Comparison of ENCODE assay signal across 8 cellular contexts in the genomic region with DNA sequence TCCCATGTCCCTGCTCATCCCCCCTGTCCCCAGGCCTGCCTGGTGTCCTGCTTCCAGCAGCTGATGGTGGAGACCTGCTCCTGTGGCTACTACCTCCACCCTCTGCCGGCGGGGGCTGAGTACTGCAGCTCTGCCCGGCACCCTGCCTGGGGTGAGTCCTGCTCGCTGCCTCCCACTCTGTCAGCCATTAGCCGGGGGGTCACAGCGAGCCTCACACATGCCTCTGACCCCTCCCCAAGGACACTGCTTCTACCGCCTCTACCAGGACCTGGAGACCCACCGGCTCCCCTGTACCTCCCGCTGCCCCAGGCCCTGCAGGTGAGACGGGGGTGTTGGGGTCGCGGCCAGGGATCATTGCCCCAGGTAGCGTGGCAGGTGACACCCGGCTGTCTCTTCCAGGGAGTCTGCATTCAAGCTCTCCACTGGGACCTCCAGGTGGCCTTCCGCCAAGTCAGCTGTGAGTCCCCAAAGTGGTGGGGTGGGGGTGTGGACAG. TPM values are rescaled to one million over a fixed set of nuclear protein-coding genes. Genes with fewer than 3 reads are reported as not detected.
A peak's percentile ranks its signal among the peaks of the same experiment; 100 is the strongest.
DNase-seq lines count a peak whose midpoint lies in the region; ATAC-seq and TF ChIP-seq lines count a peak whose summit lies in the region.

No MANE protein-coding gene starts in this region.

- H3K36me3 ChIP-seq in endodermal cell (ENCODE audit: control insufficient read depth, insufficient read depth, low read length), result no peaks in the 10 kb centered on the region

- no peak overlapping the region for H3K9ac ChIP-seq in endodermal cell (ENCODE audit: extremely low read depth, low read length, poor library complexity, severe bottlenecking)

- 76 to 77% methylated on average over 6 to 15 of the region's 15 CpGs for WGBS in endodermal cell (ENCODE audit: insufficient coverage in 1 of 2, insufficient read length in 1 of 2), 2 experiments

- DNase-seq in NCI-H2171 (lab: John Stamatoyannopoulos, UW), result peak; percentile 21
- peak; percentile 71 to 76 for DNase-seq in activated CD4-positive, alpha-beta T cell treated with anti-CD3 and anti-CD28 coated beads, Interleukin-2, amount 50 U/mL, for 48 hours
- peak; percentile 94 for DNase-seq in endodermal cell
- DNase-seq in natural killer cell, result peak; percentile 68
- DNase-seq in A172 (ENCODE audit: low spot score), result no peak
- no peak for DNase-seq in HPDE6-E6E7 (ENCODE audit: extremely low spot score)

- no peak overlapping the region for H3K27ac ChIP-seq in endodermal cell (ENCODE audit: low read depth, low read length)

- no peaks in the 10 kb centered on the region for H3K27me3 Mint-ChIP-seq in endodermal cell (ENCODE audit: insufficient read depth)
- H3K27me3 Mint-ChIP-seq in natural killer cell (ENCODE audit: low read depth in 2 of 2), result peaks cover 0 to 3% of the 10 kb centered on the region in 2 donors

- no peaks in the 10 kb centered on the region for H3K4me1 ChIP-seq in endodermal cell (ENCODE audit: control insufficient read depth, insufficient read depth, low read length)

- intact Hi-C loops in natural killer cell (cut with micrococcal nuclease), result loop anchor here (2.0 to 5.0 kb wide), 2 partner anchors 167 to 308 kb away; partner anchors contain the start of gene PERM1

- H3K36me3 Mint-ChIP-seq in endodermal cell (ENCODE audit: low read depth) (no peaks in the 10 kb centered on the region), natural killer cell (no peaks in the 10 kb centered on the region)

- H3K27ac Mint-ChIP-seq in endodermal cell, result no peak overlapping the region
- H3K27ac Mint-ChIP-seq in natural killer cell, result peak overlapping the region in 1 of 2 donors; percentile 24

- H3K4me3 Mint-ChIP-seq in endodermal cell (no peak overlapping the region), natural killer cell (no peak overlapping the region)

- H3K4me3 ChIP-seq in endodermal cell (ENCODE audit: low read length), result no peak overlapping the region

- H3K27me3 ChIP-seq in endodermal cell (ENCODE audit: control insufficient read depth, insufficient read depth, low read length, poor library complexity, severe bottlenecking), result no peaks in the 10 kb centered on the region

- H3K9me3 ChIP-seq in endodermal cell (ENCODE audit: control insufficient read depth, low read length), result no peaks in the 10 kb centered on the region

- H3K4me1 Mint-ChIP-seq in endodermal cell, result no peaks in the 10 kb centered on the region
- H3K4me1 Mint-ChIP-seq in natural killer cell, result peaks cover 0 to 5% of the 10 kb centered on the region in 2 donors

- peak; percentile 41 to 92 (median 70) for ATAC-seq in natural killer cell
- no peak for ATAC-seq in HG02852 (IDR thresholded peaks at IDR 0.05; ENCODE audit: unreplicated experiment)

- H3K9me3 Mint-ChIP-seq in endodermal cell (peaks cover 2% of the 10 kb centered on the region), natural killer cell (no peaks in the 10 kb centered on the region)

- TF ChIP-seq CTCF in GM12873 (IDR thresholded peaks at IDR 0.05; ENCODE audit: insufficient read depth, low read depth, low read length, missing control alignments) (peak; percentile 64), endodermal cell (conservative IDR thresholded peaks at IDR 0.05) (peak; percentile 73), natural killer cell (IDR thresholded peaks at IDR 0.05) (peak; percentile 54)

RNA-seq across cellular contexts. Expression of gene SCNN1D, which starts 10.0 kb away (rescaled TPM):
- total RNA-seq in endodermal cell (1 to 10 TPM; 5.4 TPM), natural killer cell (10 to 100 TPM in 1 of 3 donors, 1 to 10 TPM in 2; 6.9 to 13.1 (median 9.4) TPM)
- 6.1 TPM for polyA plus RNA-seq in endodermal cell (2013, experiment 1 of 2)
- 5.5 TPM for polyA plus RNA-seq in endodermal cell (2013, experiment 2 of 2)
- 0.83 and 0.93 TPM in 2 replicates for total RNA-seq in A172 (2014; rRNA removed; shearing (Covaris generic))

RNA-seq across cellular contexts. Expression of gene UBE2J2, which starts 16.6 kb away (rescaled TPM):
- total RNA-seq in endodermal cell, result 10 to 100 TPM; 69.9 to 72.7 TPM
- 66.7 TPM for polyA plus RNA-seq in endodermal cell (2013, experiment 1 of 2)
- 61.0 TPM for polyA plus RNA-seq in endodermal cell (2013, experiment 2 of 2)
- total RNA-seq in natural killer cell, result 10 to 100 TPM; 66.0 to 84.2 (median 78.1) TPM
- total RNA-seq in A172 (2014; rRNA removed; shearing (Covaris generic)), result 26.2 and 38.0 TPM in 2 replicates

RNA-seq across cellular contexts. Expression of gene ACAP3, which starts 17.4 kb away (rescaled TPM):
- 10 to 100 TPM; 36.8 to 43.5 TPM for total RNA-seq in endodermal cell
- polyA plus RNA-seq in endodermal cell (2013, experiment 1 of 2), result 82.9 TPM
- polyA plus RNA-seq in endodermal cell (2013, experiment 2 of 2), result 63.3 TPM
- 10 to 100 TPM; 56.1 to 59.7 (median 59.0) TPM for total RNA-seq in natural killer cell
- 37.2 and 37.5 TPM in 2 replicates for total RNA-seq in A172 (2014; rRNA removed; shearing (Covaris generic))

RNA-seq across cellular contexts. Expression of gene PUSL1, which starts 18.1 kb away (rescaled TPM):
- total RNA-seq in endodermal cell (10 to 100 TPM; 21.7 to 23.8 TPM), natural killer cell (10 to 100 TPM; 11.1 to 13.0 (median 12.9) TPM)
- polyA plus RNA-seq in endodermal cell (2013, experiment 1 of 2), result 18.6 TPM
- 18.3 TPM for polyA plus RNA-seq in endodermal cell (2013, experiment 2 of 2)
- 15.6 and 17.3 TPM in 2 replicates for total RNA-seq in A172 (2014; rRNA removed; shearing (Covaris generic))

RNA-seq across cellular contexts. Expression of gene INTS11, which starts 34.2 kb away (rescaled TPM):
- total RNA-seq in endodermal cell (100 to 1,000 TPM; 146 to 153 TPM), natural killer cell (100 to 1,000 TPM; 150 to 189 (median 181) TPM)
- polyA plus RNA-seq in endodermal cell (2013, experiment 1 of 2), result 107 TPM
- polyA plus RNA-seq in endodermal cell (2013, experiment 2 of 2), result 92.4 TPM
- total RNA-seq in A172 (2014; rRNA removed; shearing (Covaris generic)), result 48.4 and 56.7 TPM in 2 replicates

Comparison
In these comparisons a context has a peak if more than half of its experiments do, and no peak if none do; other contexts are left out.
1. DNase-seq: peak in NCI-H2171 (single experiment), activated CD4-positive, alpha-beta T cell treated with anti-CD3 and anti-CD28 coated beads, Interleukin-2, amount 50 U/mL, for 48 hours (2 of 2), endodermal cell (single experiment) and natural killer cell (single experiment); none in A172 (single experiment) and HPDE6-E6E7 (single experiment).
2. Peak in every context shown above with its lines, with median percentiles within 50 percentile points of each other: CTCF ChIP-seq.